ENCODE assay signal across 1 cellular context in the genomic region with DNA sequence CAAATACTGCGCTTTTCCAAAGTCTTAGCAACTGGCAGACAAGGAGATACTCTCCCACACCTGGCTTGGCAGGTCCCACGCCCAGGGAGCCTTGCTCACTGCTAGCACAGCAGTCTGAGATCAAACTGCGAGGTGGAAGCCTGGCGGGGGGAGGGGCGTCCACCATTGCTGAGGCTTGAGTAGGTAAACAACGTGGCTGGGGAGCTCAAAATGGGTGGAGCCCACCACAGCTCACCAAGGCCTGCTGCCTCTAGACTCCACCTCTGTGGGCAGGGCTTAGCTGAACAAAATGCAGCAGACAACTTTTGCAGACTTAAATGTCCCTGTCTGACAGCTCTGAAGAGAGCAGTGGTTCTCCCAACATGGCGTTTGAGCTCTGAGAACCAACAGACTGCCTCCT.
A peak's percentile ranks its signal among the peaks of the same experiment; 100 is the strongest.
TF ChIP-seq lines count a peak whose summit lies in the region.

No MANE protein-coding gene starts in this region.

TF ChIP-seq in HepG2, 621 proteins besides CTCF, POLR2A, EP300 and RAD21 (continued from another document):
- TF ChIP-seq, protein P1, sequence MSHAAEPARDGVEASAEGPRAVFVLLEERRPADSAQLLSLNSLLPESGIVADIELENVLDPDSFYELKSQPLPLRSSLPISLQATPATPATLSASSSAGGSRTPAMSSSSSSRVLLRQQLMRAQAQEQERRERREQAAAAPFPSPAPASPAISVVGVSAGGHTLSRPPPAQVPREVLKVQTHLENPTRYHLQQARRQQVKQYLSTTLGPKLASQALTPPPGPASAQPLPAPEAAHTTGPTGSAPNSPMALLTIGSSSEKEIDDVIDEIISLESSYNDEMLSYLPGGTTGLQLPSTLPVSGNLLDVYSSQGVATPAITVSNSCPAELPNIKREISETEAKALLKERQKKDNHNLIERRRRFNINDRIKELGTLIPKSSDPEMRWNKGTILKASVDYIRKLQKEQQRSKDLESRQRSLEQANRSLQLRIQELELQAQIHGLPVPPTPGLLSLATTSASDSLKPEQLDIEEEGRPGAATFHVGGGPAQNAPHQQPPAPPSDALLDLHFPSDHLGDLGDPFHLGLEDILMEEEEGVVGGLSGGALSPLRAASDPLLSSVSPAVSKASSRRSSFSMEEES (CRISPR knock-in tag; IDR thresholded peaks at IDR 0.05), result 0 out of 2 replicates have a peak, but pooled peaks have one; percentile 14
- peak; percentile 40; the same call in 1 of the 2 replicates for TF ChIP-seq SATB2 (CRISPR knock-in tag; IDR thresholded peaks at IDR 0.05)
- 0 out of 2 replicates have a peak, but pooled peaks have one; percentile 27 for TF ChIP-seq MEIS2 (CRISPR knock-in tag; IDR thresholded peaks at IDR 0.05)
- TF ChIP-seq MTA3 (CRISPR knock-in tag; IDR thresholded peaks at IDR 0.05), result no peak
- no peak for TF ChIP-seq SAFB2 (CRISPR knock-in tag; IDR thresholded peaks at IDR 0.05; ENCODE audit: borderline replicate concordance, low read depth)
- TF ChIP-seq MIER3 (CRISPR knock-in tag; IDR thresholded peaks at IDR 0.05; ENCODE audit: borderline replicate concordance), result 0 out of 2 replicates have a peak, but pooled peaks have one; percentile 38
- peak; percentile 58; the same call in 1 of the 2 replicates for TF ChIP-seq ZNF644 (CRISPR knock-in tag; IDR thresholded peaks at IDR 0.05; ENCODE audit: low read depth)
- no peak for TF ChIP-seq ZBTB20 (CRISPR knock-in tag; IDR thresholded peaks at IDR 0.05; ENCODE audit: borderline replicate concordance, low read depth)
- TF ChIP-seq POGZ (CRISPR knock-in tag; IDR thresholded peaks at IDR 0.05), result peak; percentile 79
- TF ChIP-seq ZNF326 (CRISPR knock-in tag; IDR thresholded peaks at IDR 0.05; ENCODE audit: borderline replicate concordance), result no peak
- peak; percentile 11; the same call in 1 of the 2 replicates for TF ChIP-seq ZNF501 (CRISPR knock-in tag; IDR thresholded peaks at IDR 0.05)
- TF ChIP-seq TBX2 (CRISPR knock-in tag; IDR thresholded peaks at IDR 0.05; ENCODE audit: borderline replicate concordance), result 0 out of 2 replicates have a peak, but pooled peaks have one; percentile 18
- TF ChIP-seq ZFYVE20 (CRISPR knock-in tag; IDR thresholded peaks at IDR 0.05; ENCODE audit: borderline replicate concordance, low read depth), result no peak
- TF ChIP-seq MIXL1 (CRISPR knock-in tag; IDR thresholded peaks at IDR 0.05), result 0 out of 2 replicates have a peak, but pooled peaks have one; percentile 43
- no peak for TF ChIP-seq LRRFIP1 (CRISPR knock-in tag; conservative IDR thresholded peaks at IDR 0.05)
- TF ChIP-seq ZNF121 (CRISPR knock-in tag; IDR thresholded peaks at IDR 0.05), result no peak
- TF ChIP-seq FOXK1 (CRISPR knock-in tag; IDR thresholded peaks at IDR 0.05; ENCODE audit: borderline replicate concordance, low read depth), result 0 out of 2 replicates have a peak, but pooled peaks have one; percentile 78
- no peak for TF ChIP-seq RCOR2 (CRISPR knock-in tag; IDR thresholded peaks at IDR 0.05)
- TF ChIP-seq ZNF580 (CRISPR knock-in tag; IDR thresholded peaks at IDR 0.05; ENCODE audit: borderline replicate concordance, low read depth), result no peak
- TF ChIP-seq, protein P2, sequence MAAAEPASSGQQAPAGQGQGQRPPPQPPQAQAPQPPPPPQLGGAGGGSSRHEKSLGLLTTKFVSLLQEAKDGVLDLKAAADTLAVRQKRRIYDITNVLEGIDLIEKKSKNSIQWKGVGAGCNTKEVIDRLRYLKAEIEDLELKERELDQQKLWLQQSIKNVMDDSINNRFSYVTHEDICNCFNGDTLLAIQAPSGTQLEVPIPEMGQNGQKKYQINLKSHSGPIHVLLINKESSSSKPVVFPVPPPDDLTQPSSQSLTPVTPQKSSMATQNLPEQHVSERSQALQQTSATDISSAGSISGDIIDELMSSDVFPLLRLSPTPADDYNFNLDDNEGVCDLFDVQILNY (CRISPR knock-in tag; conservative IDR thresholded peaks at IDR 0.05), result no peak
- TF ChIP-seq SRF (IDR thresholded peaks at IDR 0.05; ENCODE audit: low read depth, low read length), result no peak
- TF ChIP-seq, protein P3, sequence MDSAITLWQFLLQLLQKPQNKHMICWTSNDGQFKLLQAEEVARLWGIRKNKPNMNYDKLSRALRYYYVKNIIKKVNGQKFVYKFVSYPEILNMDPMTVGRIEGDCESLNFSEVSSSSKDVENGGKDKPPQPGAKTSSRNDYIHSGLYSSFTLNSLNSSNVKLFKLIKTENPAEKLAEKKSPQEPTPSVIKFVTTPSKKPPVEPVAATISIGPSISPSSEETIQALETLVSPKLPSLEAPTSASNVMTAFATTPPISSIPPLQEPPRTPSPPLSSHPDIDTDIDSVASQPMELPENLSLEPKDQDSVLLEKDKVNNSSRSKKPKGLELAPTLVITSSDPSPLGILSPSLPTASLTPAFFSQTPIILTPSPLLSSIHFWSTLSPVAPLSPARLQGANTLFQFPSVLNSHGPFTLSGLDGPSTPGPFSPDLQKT (CRISPR knock-in tag; IDR thresholded peaks at IDR 0.05; ENCODE audit: borderline replicate concordance), result no peak
- TF ChIP-seq, protein P4, sequence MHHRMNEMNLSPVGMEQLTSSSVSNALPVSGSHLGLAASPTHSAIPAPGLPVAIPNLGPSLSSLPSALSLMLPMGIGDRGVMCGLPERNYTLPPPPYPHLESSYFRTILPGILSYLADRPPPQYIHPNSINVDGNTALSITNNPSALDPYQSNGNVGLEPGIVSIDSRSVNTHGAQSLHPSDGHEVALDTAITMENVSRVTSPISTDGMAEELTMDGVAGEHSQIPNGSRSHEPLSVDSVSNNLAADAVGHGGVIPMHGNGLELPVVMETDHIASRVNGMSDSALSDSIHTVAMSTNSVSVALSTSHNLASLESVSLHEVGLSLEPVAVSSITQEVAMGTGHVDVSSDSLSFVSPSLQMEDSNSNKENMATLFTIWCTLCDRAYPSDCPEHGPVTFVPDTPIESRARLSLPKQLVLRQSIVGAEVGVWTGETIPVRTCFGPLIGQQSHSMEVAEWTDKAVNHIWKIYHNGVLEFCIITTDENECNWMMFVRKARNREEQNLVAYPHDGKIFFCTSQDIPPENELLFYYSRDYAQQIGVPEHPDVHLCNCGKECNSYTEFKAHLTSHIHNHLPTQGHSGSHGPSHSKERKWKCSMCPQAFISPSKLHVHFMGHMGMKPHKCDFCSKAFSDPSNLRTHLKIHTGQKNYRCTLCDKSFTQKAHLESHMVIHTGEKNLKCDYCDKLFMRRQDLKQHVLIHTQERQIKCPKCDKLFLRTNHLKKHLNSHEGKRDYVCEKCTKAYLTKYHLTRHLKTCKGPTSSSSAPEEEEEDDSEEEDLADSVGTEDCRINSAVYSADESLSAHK (CRISPR knock-in tag; IDR thresholded peaks at IDR 0.05; ENCODE audit: borderline replicate concordance), result no peak
- TF ChIP-seq TMF1 (CRISPR knock-in tag; IDR thresholded peaks at IDR 0.05; ENCODE audit: low read depth), result no peak
- TF ChIP-seq ZBTB7A (CRISPR knock-in tag; IDR thresholded peaks at IDR 0.05), result no peak
